ENCODE assay signal across 17 cellular contexts in the genomic region with DNA sequence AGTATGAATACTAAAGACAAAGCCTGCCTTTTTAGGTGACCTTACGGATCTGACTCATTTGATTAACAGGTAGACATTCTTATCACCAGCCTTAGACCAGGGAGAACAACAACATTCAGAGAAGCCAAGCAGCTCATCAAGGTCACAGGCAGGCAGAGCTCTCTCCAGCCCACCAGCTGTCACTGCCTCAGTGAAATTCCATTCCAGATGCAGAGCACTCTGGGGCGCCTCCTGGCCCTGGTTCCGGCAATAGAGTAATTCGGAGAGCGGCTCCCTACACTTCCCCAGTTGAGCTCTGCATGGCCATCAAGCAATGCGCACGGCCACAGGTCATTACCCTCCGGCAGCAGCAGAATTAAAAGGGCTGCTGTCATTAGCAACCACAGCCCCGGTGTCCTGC.
"Had no signal": no experiment of that assay in that cellular context is flagged by ENCODE, and none has a peak within 500 bp of the region (broad histone marks: within the 10 kb centered on the region; RNA-seq: fewer than 3 reads in every experiment).

No MANE protein-coding gene starts in this region.

- H3K9me3 ChIP-seq: right atrium auricular region, thyroid gland, uterus had no signal

- DNase-seq: effector CD4-positive, alpha-beta T cell; foreskin melanocyte; left colon; natural killer cell; occipital lobe; small intestine; stimulated activated CD4-positive, alpha-beta T cell treated with anti-CD3 and anti-CD28 coated beads, Interleukin-4, amount 100 ng/mL, for 1 hour; stimulated activated CD8-positive, alpha-beta memory T cell treated with anti-CD3 and anti-CD28 coated beads, Interleukin-4, amount 100 ng/mL, for 48 hours; stimulated activated naive CD8-positive, alpha-beta T cell treated with anti-CD3 and anti-CD28 coated beads, Interleukin-15, Interleukin-2, amounts not matched to agents 100 U/mL and 50 U/mL, for 24 hours; thyroid gland; uterus had no signal

- FAIRE-seq: small intestine had no signal

- H3K36me3 ChIP-seq: neural progenitor cell, right atrium auricular region, suprapubic skin, thyroid gland, uterus had no signal

- H3K27me3 ChIP-seq: neural progenitor cell, right atrium auricular region, thyroid gland, uterus had no signal

- ATAC-seq: left colon; natural killer cell; stimulated activated effector memory CD8-positive, alpha-beta T cell treated with anti-CD3 and anti-CD28 coated beads, Interleukin-12 subunit alpha, Interleukin-12 subunit beta, amount 100 ng/mL, for 72 hours; stimulated activated naive CD8-positive, alpha-beta T cell treated with anti-CD3 and anti-CD28 coated beads, Interleukin-15, Interleukin-2, amounts not matched to agents 100 U/mL and 50 U/mL, for 24 hours had no signal

- H3K9ac ChIP-seq: neural progenitor cell had no signal

- H3K4me2 ChIP-seq: hepatocyte, neural progenitor cell had no signal

- H3K4me1 ChIP-seq: right atrium auricular region, uterus had no signal

- H3K27ac ChIP-seq: coronary artery, hepatocyte, neural progenitor cell, right atrium auricular region, suprapubic skin, uterus had no signal

- H3K4me3 ChIP-seq: coronary artery, hepatocyte, neural progenitor cell, right atrium auricular region, suprapubic skin, thyroid gland, uterus had no signal
